In genomic region chr7:75842836-75843446, GRCh38 we compare ENCODE assay signal across 8 cellular contexts. TPM values are rescaled to one million over a fixed set of nuclear protein-coding genes. Genes with fewer than 3 reads are reported as not detected.
DNase-seq lines count a peak whose midpoint lies in the region; ATAC-seq and TF ChIP-seq lines count a peak whose summit lies in the region.

No MANE protein-coding gene starts in this region.

- no peak overlapping the region for H2BK120ac ChIP-seq in H9 (ENCODE audit: low read depth, low read length, poor library complexity, severe bottlenecking)

- H4K8ac ChIP-seq in H9 (replicated peaks; ENCODE audit: insufficient read length, low read depth, low read length): no peak overlapping the region

- no peak overlapping the region for H2BK5ac ChIP-seq in H9 (ENCODE audit: insufficient read length, low read length)

- no TSS peak for BruUV-seq in A673 (replicated peaks; lab: Mats Ljungman, UMichigan)

- no peaks in the 10 kb centered on the region for H3K79me1 ChIP-seq in H9 (ENCODE audit: insufficient read depth, low read depth, low read length, poor library complexity, severe bottlenecking)

- no peaks in the 10 kb centered on the region for H3K79me2 ChIP-seq in SU-DHL-6 (ENCODE audit: insufficient read depth, low read length)
- H3K79me2 ChIP-seq in H9 (ENCODE audit: insufficient read depth, low read length): no peaks in the 10 kb centered on the region

- no peak overlapping the region for H2AK5ac ChIP-seq in H9 (ENCODE audit: insufficient read length, low read length)

- H3K56ac ChIP-seq in H9 (ENCODE audit: insufficient read length, low read depth, low read length): no peak overlapping the region

- H2BK20ac ChIP-seq in H9 (ENCODE audit: low read depth, low read length, poor library complexity, severe bottlenecking): no peak overlapping the region

- no peaks in the 10 kb centered on the region for H3K9me3 Mint-ChIP-seq in H9

- H3K4me1 Mint-ChIP-seq in H9: peaks cover 0 to 8% of the 10 kb centered on the region in 2 experiments; a peak in 2 of 4 replicates

- H3K4me2 ChIP-seq in SU-DHL-6 (ENCODE audit: low read depth, low read length, poor library complexity, severe bottlenecking) (peak overlapping the region; percentile 19), H9 (ENCODE audit: insufficient read depth, insufficient read length, low read length) (no peak overlapping the region)

- no peak overlapping the region for H3K27ac Mint-ChIP-seq in H9

- no peaks in the 10 kb centered on the region for H4K20me1 ChIP-seq in SU-DHL-6 (ENCODE audit: low read depth, low read length)
- H4K20me1 ChIP-seq in H9 (ENCODE audit: control insufficient read depth, insufficient read depth, insufficient read length): no peaks in the 10 kb centered on the region

- no peaks in the 10 kb centered on the region for H3K23me2 ChIP-seq in H9 (ENCODE audit: insufficient read length, low read depth, low read length, poor library complexity, severe bottlenecking)

- no peaks in the 10 kb centered on the region for H3K27me3 ChIP-seq in A673 (replicated peaks; ENCODE audit: insufficient read depth, low read depth, low read length, poor library complexity)
- no peaks in the 10 kb centered on the region for H3K27me3 ChIP-seq in SU-DHL-6 (ENCODE audit: low read length)
- no peaks in the 10 kb centered on the region for H3K27me3 ChIP-seq in H9 (ENCODE audit: insufficient read depth, low read length)

- intact Hi-C loops in A673 (cut with micrococcal nuclease; ENCODE audit: unreplicated experiment): no loop called here

- H4K91ac ChIP-seq in H9 (ENCODE audit: insufficient read length, low read depth, low read length): no peak overlapping the region

- H3K36me3 Mint-ChIP-seq in H9 (ENCODE audit: insufficient read depth in 1 of 3, low read depth in 3 of 3): no peaks in the 10 kb centered on the region; a peak in 2 of 7 replicates

- H3K9ac ChIP-seq in SU-DHL-6 (ENCODE audit: low read length): peak overlapping the region; percentile 6; the same call in 1 of the 2 replicates
- no peak overlapping the region for H3K9ac ChIP-seq in H9 (ENCODE audit: extremely low read depth, insufficient read length, low read length)

- CTCF ChIA-PET in A673 (lab: Charles Lee): no interaction called here

- H3K4me1 ChIP-seq in A673 (ENCODE audit: insufficient read depth, low read length, poor library complexity, severe bottlenecking) (peaks cover 17% of the 10 kb centered on the region), H9 (ENCODE audit: insufficient read depth, low read length) (no peaks in the 10 kb centered on the region)

- H3K36me3 ChIP-seq in A673 (ENCODE audit: insufficient read depth, low read length, poor library complexity, severe bottlenecking): no peaks in the 10 kb centered on the region
- H3K36me3 ChIP-seq in SU-DHL-6 (ENCODE audit: low read length): no peaks in the 10 kb centered on the region

- no peak overlapping the region for H3K18ac ChIP-seq in H9 (ENCODE audit: insufficient read length, low read depth, low read length)

- no peaks in the 10 kb centered on the region for H3F3A ChIP-seq in SU-DHL-6 (ENCODE audit: insufficient read depth)

- ATAC-seq in GM18868 (IDR thresholded peaks at IDR 0.05; ENCODE audit: unreplicated experiment) (peak; percentile 89), HG03103 (IDR thresholded peaks at IDR 0.05; ENCODE audit: low read depth, unreplicated experiment) (peak; percentile 84)

- no peak overlapping the region for H2BK15ac ChIP-seq in H9 (ENCODE audit: low read depth, low read length)

- H3K4me3 ChIP-seq in A673 (ENCODE audit: low read depth, low read length, poor library complexity, severe bottlenecking) (no peak overlapping the region), SU-DHL-6 (ENCODE audit: insufficient read depth, low read length, poor library complexity, severe bottlenecking) (no peak overlapping the region), fibroblast of the aortic adventitia (ENCODE audit: low read depth, low read length) (no peak overlapping the region)

- H3K4me3 Mint-ChIP-seq in H9: no peak overlapping the region

- TF ChIP-seq CTCF in A673 (conservative IDR thresholded peaks at IDR 0.05; ENCODE audit: low read depth, low read length): no peak
- TF ChIP-seq CTCF in SU-DHL-6 (IDR thresholded peaks at IDR 0.05; ENCODE audit: insufficient read depth, low read length, poor library complexity, severe bottlenecking): no peak
- TF ChIP-seq CTCF in fibroblast of the aortic adventitia (IDR thresholded peaks at IDR 0.05; ENCODE audit: insufficient read depth, low read length): no peak
- TF ChIP-seq CTCF in H9 (conservative IDR thresholded peaks at IDR 0.05): no peak

- H4K5ac ChIP-seq in H9 (ENCODE audit: insufficient read length, low read depth, low read length): no peak overlapping the region

- H3K23ac ChIP-seq in H9 (ENCODE audit: insufficient read length, low read depth, low read length): no peak overlapping the region

- H3K14ac ChIP-seq in H9 (ENCODE audit: insufficient read depth, low read length): no peak overlapping the region

- no peak overlapping the region for H2BK12ac ChIP-seq in H9 (ENCODE audit: insufficient read length, low read depth, low read length)

- H3K9me3 ChIP-seq in A673 (ENCODE audit: low read depth, low read length, poor library complexity, severe bottlenecking): no peaks in the 10 kb centered on the region
- no peaks in the 10 kb centered on the region for H3K9me3 ChIP-seq in SU-DHL-6 (ENCODE audit: insufficient read depth, low read length)
- H3K9me3 ChIP-seq in H9 (ENCODE audit: control insufficient read depth, low read depth, low read length): no peaks in the 10 kb centered on the region

- H3K27me3 Mint-ChIP-seq in H9 (ENCODE audit: low read depth): no peaks in the 10 kb centered on the region

- H3K4ac ChIP-seq in H9 (ENCODE audit: low read depth, low read length): no peak overlapping the region

- H3K9me2 ChIP-seq in SU-DHL-6 (replicated peaks; ENCODE audit: insufficient read depth, low read length): no peaks in the 10 kb centered on the region

- no CpG with 5 or more reads among the region's 8 CpGs for WGBS in H9 (ENCODE audit: extremely low coverage, insufficient read length, low lambda C conversion rate)

- no peak overlapping the region for H2AFZ ChIP-seq in SU-DHL-6 (ENCODE audit: low read depth, low read length, severe bottlenecking)
- no peak overlapping the region for H2AFZ ChIP-seq in H9 (ENCODE audit: low read length)

- peak overlapping the region; percentile 65 for H3K27ac ChIP-seq in A673 (ENCODE audit: low read depth, low read length, poor library complexity, severe bottlenecking)
- no peak overlapping the region for H3K27ac ChIP-seq in SU-DHL-6 (ENCODE audit: low read depth, low read length)
- no peak overlapping the region for H3K27ac ChIP-seq in H9 (ENCODE audit: insufficient read length, low read depth, low read length)

- H3T11ph ChIP-seq in H9 (ENCODE audit: low read length): no peak overlapping the region

- POLR2A ChIA-PET in A673 (lab: Charles Lee; ENCODE audit: low non-redundant PET): interaction anchor here (0.6 kb wide), 1 partner anchor 178 kb away, joined by 3 read pairs; no protein-coding TSS in a partner anchor

- DNase-seq in A673 (ENCODE audit: low spot score) (peak; percentile 85), fibroblast of the aortic adventitia (ENCODE audit: low read depth) (peak; percentile 87), H9 (no peak), HK-2 (ENCODE audit: unreplicated experiment) (no peak)
- peak; percentile 60 for DNase-seq in stimulated activated CD4-positive, alpha-beta T cell treated with anti-CD3 and anti-CD28 coated beads, Interleukin-15, amount 100 ng/mL, for 24 hours

RNA-seq across cellular contexts. Expression of gene CCL24, which starts 29.3 kb away (rescaled TPM):
- total RNA-seq in A673 (2021) (not detected in 2 replicates), fibroblast of the aortic adventitia (ENCODE audit: low replicate concordance) (not detected in 2 replicates), H9 (2021) (not detected in 2 replicates)

RNA-seq across cellular contexts. Expression of gene RHBDD2, which starts 35.9 kb away (rescaled TPM):
- total RNA-seq in A673 (2021) (86.5 and 89.4 TPM in 2 replicates), fibroblast of the aortic adventitia (ENCODE audit: low replicate concordance) (28.7 and 50.3 TPM in 2 replicates), H9 (2021) (27.6 and 30.0 TPM in 2 replicates)

Comparison
In these comparisons a context has a peak if more than half of its experiments do, and no peak if none do; other contexts are left out.
1. DNase-seq: peak in A673 (single experiment), fibroblast of the aortic adventitia (single experiment) and stimulated activated CD4-positive, alpha-beta T cell treated with anti-CD3 and anti-CD28 coated beads, Interleukin-15, amount 100 ng/mL, for 24 hours (single experiment); none in H9 (single experiment) and HK-2 (single experiment).